Comparison of ENCODE assay signal across 13 cellular contexts in genomic region chr2:73832905-73833304, GRCh38. TPM values are rescaled to one million over a fixed set of nuclear protein-coding genes. Genes with fewer than 3 reads are reported as not detected.
DNase-seq lines count a peak whose midpoint lies in the region; ATAC-seq, FAIRE-seq and TF ChIP-seq lines count a peak whose summit lies in the region.
"Had no signal": no experiment of that assay in that cellular context is flagged by ENCODE, and none has a peak within 500 bp of the region (broad histone marks: within the 10 kb centered on the region; RNA-seq: fewer than 3 reads in every experiment).

No MANE protein-coding gene starts in this region.

- H3K27me3 Mint-ChIP-seq in activated naive CD8-positive, alpha-beta T cell treated with anti-CD3 and anti-CD28 coated beads, Interleukin-2, amount 50 U/mL, for 24 hours, result no peaks in the 10 kb centered on the region
- no peaks in the 10 kb centered on the region for H3K27me3 Mint-ChIP-seq in Calu3 (ENCODE audit: unreplicated experiment)
- H3K27me3 Mint-ChIP-seq: activated CD8-positive, alpha-beta memory T cell treated with anti-CD3 and anti-CD28 coated beads, Interleukin-2, amount 10 ng/mL, durations not matched to agents 7 days and 5 days; dendritic cell treated with granulocyte-macrophage colony-stimulating factor and Interleukin-4, amounts not matched to agents 40 ng/mL and 50 ng/mL, for 4 days had no signal

- BruUV-seq in Calu3 (replicated peaks; lab: Mats Ljungman, UMichigan), result no TSS peak

- ATAC-seq in activated naive CD8-positive, alpha-beta T cell treated with anti-CD3 and anti-CD28 coated beads, Interleukin-2, amount 50 U/mL, for 24 hours, result no peak
- ATAC-seq in left lobe of liver, result no peak
- no peak for ATAC-seq in pancreas
- ATAC-seq: activated CD8-positive, alpha-beta memory T cell treated with anti-CD3 and anti-CD28 coated beads, Interleukin-2, amount 10 ng/mL, durations not matched to agents 7 days and 5 days had no signal

- H3K27ac Mint-ChIP-seq in activated naive CD8-positive, alpha-beta T cell treated with anti-CD3 and anti-CD28 coated beads, Interleukin-2, amount 50 U/mL, for 24 hours, result peak overlapping the region; percentile 71
- H3K27ac Mint-ChIP-seq in Calu3 (ENCODE audit: unreplicated experiment), result no peak overlapping the region
- H3K27ac Mint-ChIP-seq: activated CD8-positive, alpha-beta memory T cell treated with anti-CD3 and anti-CD28 coated beads, Interleukin-2, amount 10 ng/mL, durations not matched to agents 7 days and 5 days; dendritic cell treated with granulocyte-macrophage colony-stimulating factor and Interleukin-4, amounts not matched to agents 40 ng/mL and 50 ng/mL, for 4 days had no signal

- H3K4me3 ChIP-seq in Karpas-422 (ENCODE audit: low read length), result no peak overlapping the region; the same call in 1 of the 2 replicates
- H3K4me3 ChIP-seq in pancreas, result no peak overlapping the region

- H3K4me2 ChIP-seq in Karpas-422 (ENCODE audit: low read depth, low read length, poor library complexity, severe bottlenecking), result no peak overlapping the region

- intact Hi-C loops in Calu3 (cut with micrococcal nuclease; ENCODE audit: unreplicated experiment), result no loop called here
- intact Hi-C loops in pancreas (cut with DNase I), result no loop called here

- TF ChIP-seq CTCF in Calu3 (IDR thresholded peaks at IDR 0.05; ENCODE audit: unreplicated experiment) (no peak), pancreas (IDR thresholded peaks at IDR 0.05) (no peak)

- no peaks in the 10 kb centered on the region for H3K27me3 ChIP-seq in Karpas-422 (ENCODE audit: low read length)
- no peaks in the 10 kb centered on the region for H3K27me3 ChIP-seq in pancreas

- H3K9me2 ChIP-seq in Karpas-422 (replicated peaks; ENCODE audit: insufficient read depth, low read length), result no peaks in the 10 kb centered on the region

- peaks cover 4% of the 10 kb centered on the region for H3K9me3 Mint-ChIP-seq in activated naive CD8-positive, alpha-beta T cell treated with anti-CD3 and anti-CD28 coated beads, Interleukin-2, amount 50 U/mL, for 24 hours
- peaks cover 3% of the 10 kb centered on the region for H3K9me3 Mint-ChIP-seq in Calu3 (ENCODE audit: low read depth, unreplicated experiment)

- H3K27ac ChIP-seq in Karpas-422 (ENCODE audit: low read length), result peak overlapping the region; percentile 34
- H3K27ac ChIP-seq in pancreas, result no peak overlapping the region

- CTCF ChIA-PET in Calu3 (lab: Charles Lee), result no interaction called here

- H3K4me1 ChIP-seq in Karpas-422 (ENCODE audit: low read length), result peaks cover 29% of the 10 kb centered on the region
- peaks cover 7 to 14% (median 14%) of the 10 kb centered on the region in 3 donors for H3K4me1 ChIP-seq in pancreas

- H3K36me3 ChIP-seq in Karpas-422 (ENCODE audit: insufficient read depth, low read length) (peaks cover 29% of the 10 kb centered on the region), pancreas (no peaks in the 10 kb centered on the region)

- no peaks in the 10 kb centered on the region for H4K20me1 ChIP-seq in Karpas-422 (ENCODE audit: insufficient read depth, low read depth, low read length)

- H3K4me1 Mint-ChIP-seq in activated naive CD8-positive, alpha-beta T cell treated with anti-CD3 and anti-CD28 coated beads, Interleukin-2, amount 50 U/mL, for 24 hours, result peaks cover 49% of the 10 kb centered on the region
- H3K4me1 Mint-ChIP-seq in Calu3 (ENCODE audit: low read depth, unreplicated experiment), result peaks cover 26% of the 10 kb centered on the region

- H3K9ac ChIP-seq in Karpas-422 (ENCODE audit: low read length), result no peak overlapping the region

- H3K9me3 ChIP-seq in Karpas-422 (ENCODE audit: low read length) (no peaks in the 10 kb centered on the region), pancreas (no peaks in the 10 kb centered on the region)

- H2AFZ ChIP-seq in Karpas-422 (ENCODE audit: low read length), result no peak overlapping the region

- peaks cover 38% of the 10 kb centered on the region for H3K36me3 Mint-ChIP-seq in activated naive CD8-positive, alpha-beta T cell treated with anti-CD3 and anti-CD28 coated beads, Interleukin-2, amount 50 U/mL, for 24 hours (ENCODE audit: low read depth)
- H3K36me3 Mint-ChIP-seq in Calu3 (ENCODE audit: insufficient read depth, unreplicated experiment), result peaks cover 35% of the 10 kb centered on the region

- peaks cover 82% of the 10 kb centered on the region for H3K79me2 ChIP-seq in Karpas-422 (ENCODE audit: low read length)

- FAIRE-seq in pancreas (lab: Jason Lieb, UNC), result no peak
- FAIRE-seq: kidney had no signal

- DNase-seq in NCI-H1694 (lab: John Stamatoyannopoulos, UW), result peak; percentile 1
- DNase-seq in NCI-H1694 treated with DMSO at 0.1 percent for 48 hours (lab: John Stamatoyannopoulos, UW), result no peak
- peak; percentile 74 for DNase-seq in Karpas-422
- DNase-seq in activated naive CD8-positive, alpha-beta T cell treated with anti-CD3 and anti-CD28 coated beads, Interleukin-2, amount 50 U/mL, for 24 hours, result no peak
- peak; percentile 5 to 33 for DNase-seq in lung microvascular endothelial cell (ENCODE audit: low read depth in 2 of 2)
- DNase-seq in left lobe of liver (ENCODE audit: low spot score), result no peak
- DNase-seq in Calu3, result no peak
- no peak for DNase-seq in pancreas
- DNase-seq: activated CD8-positive, alpha-beta memory T cell treated with anti-CD3 and anti-CD28 coated beads, Interleukin-2, amount 10 ng/mL, durations not matched to agents 7 days and 5 days; kidney; NCI-H1092; retina had no signal

- H3K4me3 Mint-ChIP-seq in activated naive CD8-positive, alpha-beta T cell treated with anti-CD3 and anti-CD28 coated beads, Interleukin-2, amount 50 U/mL, for 24 hours, result peak overlapping the region; percentile 6
- H3K4me3 Mint-ChIP-seq in Calu3 (ENCODE audit: low read depth, unreplicated experiment), result no peak overlapping the region
- H3K4me3 Mint-ChIP-seq: activated CD8-positive, alpha-beta memory T cell treated with anti-CD3 and anti-CD28 coated beads, Interleukin-2, amount 10 ng/mL, durations not matched to agents 7 days and 5 days; dendritic cell treated with granulocyte-macrophage colony-stimulating factor and Interleukin-4, amounts not matched to agents 40 ng/mL and 50 ng/mL, for 4 days had no signal

RNA-seq across cellular contexts. Expression of gene STAMBP, which starts 4.1 kb away (rescaled TPM):
- total RNA-seq in Karpas-422 (2014; rRNA removed; shearing (Covaris generic); ENCODE audit: low replicate concordance), result 32.3 and 73.8 TPM in 2 replicates
- total RNA-seq in lung microvascular endothelial cell, result 8.9 and 13.3 TPM in 2 replicates
- 13.3 TPM for total RNA-seq in left lobe of liver
- total RNA-seq in Calu3 (2022), result 50.3 and 51.9 TPM in 2 replicates
- total RNA-seq in pancreas, result 10 to 100 TPM; 11.7 to 24.4 (median 13.2) TPM
- polyA plus RNA-seq in pancreas, result 10 to 100 TPM in 1 of 2 donors, 1 to 10 TPM in 1; 9.8 to 16.7 TPM

RNA-seq across cellular contexts. Expression of gene C2orf78, which starts 48.9 kb away (rescaled TPM):
- not detected in 2 replicates for total RNA-seq in Karpas-422 (2014; rRNA removed; shearing (Covaris generic); ENCODE audit: low replicate concordance)
- total RNA-seq in lung microvascular endothelial cell (not detected in 2 replicates), left lobe of liver (not detected), Calu3 (2022) (not detected in 2 replicates), pancreas (not detected)
- not detected for polyA plus RNA-seq in pancreas
- total RNA-seq: activated CD8-positive, alpha-beta memory T cell treated with anti-CD3 and anti-CD28 coated beads, Interleukin-2, amount 10 ng/mL, durations not matched to agents 7 days and 5 days; kidney had no signal

RNA-seq across cellular contexts. Expression of gene DUSP11, which starts 53.0 kb away (rescaled TPM):
- total RNA-seq in Karpas-422 (2014; rRNA removed; shearing (Covaris generic); ENCODE audit: low replicate concordance), result 46.4 and 84.2 TPM in 2 replicates
- total RNA-seq in lung microvascular endothelial cell (16.6 and 19.8 TPM in 2 replicates), left lobe of liver (6.5 TPM), Calu3 (2022) (17.2 and 19.1 TPM in 2 replicates), pancreas (10 to 100 TPM in 1 of 6 donors, 1 to 10 TPM in 5; 4.7 to 12.1 (median 6.8) TPM)
- 10 to 100 TPM in 1 of 2 donors, 1 to 10 TPM in 1; 7.3 to 11.7 TPM for polyA plus RNA-seq in pancreas

RNA-seq across cellular contexts. Expression of gene ACTG2, which starts 59.9 kb away (rescaled TPM):
- total RNA-seq in Karpas-422 (2014; rRNA removed; shearing (Covaris generic); ENCODE audit: low replicate concordance), result not detected in 2 replicates
- total RNA-seq in lung microvascular endothelial cell (not detected in 2 replicates), left lobe of liver (2.8 TPM), Calu3 (2022) (not detected in 2 replicates), pancreas (1 to 10 TPM in 3 of 6 donors, under 1 TPM in 3; 0.28 to 2.2 (median 0.91) TPM)
- 10 to 100 TPM in 1 of 2 donors, 1 to 10 TPM in 1; 9.9 to 76.3 TPM for polyA plus RNA-seq in pancreas
- total RNA-seq: activated CD8-positive, alpha-beta memory T cell treated with anti-CD3 and anti-CD28 coated beads, Interleukin-2, amount 10 ng/mL, durations not matched to agents 7 days and 5 days had no signal

Comparison
In these comparisons a context has a peak if more than half of its experiments do, and no peak if none do; other contexts are left out.
1. DNase-seq: peak in NCI-H1694 (single experiment), Karpas-422 (single experiment) and lung microvascular endothelial cell (2 of 2); none in NCI-H1694 treated with DMSO at 0.1 percent for 48 hours (single experiment), activated naive CD8-positive, alpha-beta T cell treated with anti-CD3 and anti-CD28 coated beads, Interleukin-2, amount 50 U/mL, for 24 hours (single experiment), left lobe of liver (single experiment), Calu3 (single experiment) and pancreas (0 of 6).